In the genomic region with DNA sequence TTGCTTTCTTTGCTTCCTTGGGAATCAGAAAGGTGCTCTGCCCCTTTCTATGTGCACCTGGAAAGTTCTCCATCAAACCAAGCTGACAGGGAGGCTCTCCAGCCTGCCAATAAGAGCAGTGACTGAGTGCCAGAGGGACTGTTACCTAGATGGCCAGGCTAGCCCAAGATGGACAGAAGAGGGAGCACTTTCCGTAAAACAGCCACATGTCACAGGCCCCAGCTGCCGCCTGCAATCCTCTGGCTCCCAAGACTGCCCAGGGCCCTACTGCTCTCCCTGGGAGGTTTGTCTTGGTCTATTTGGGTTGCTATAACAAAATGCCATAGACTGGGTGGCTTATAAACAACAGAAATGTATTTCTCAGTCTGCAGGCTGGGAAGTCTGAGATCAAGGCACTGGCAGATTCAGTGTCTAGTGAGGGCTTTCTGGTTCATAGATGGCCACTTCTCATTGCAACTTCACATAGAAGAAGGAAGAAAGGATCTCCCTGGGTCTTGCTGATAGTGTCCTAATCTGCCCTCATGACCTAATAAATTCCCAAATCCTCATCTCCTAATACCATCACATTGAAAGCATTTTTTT, we compare ENCODE assay signal across 8 cellular contexts.
DNase-seq lines count a peak whose midpoint lies in the region; ATAC-seq and TF ChIP-seq lines count a peak whose summit lies in the region.

No MANE protein-coding gene starts in this region.

- ATAC-seq in right lobe of liver, result peak; percentile 80 to 88 (median 84)
- ATAC-seq in GM21515 (IDR thresholded peaks at IDR 0.05; ENCODE audit: unreplicated experiment), result no peak
- ATAC-seq in HG03108 (IDR thresholded peaks at IDR 0.05; ENCODE audit: unreplicated experiment), result no peak

- peak; percentile 39 for TF ChIP-seq CTCF in NB4 (IDR thresholded peaks at IDR 0.05; ENCODE audit: low read depth, low read length)
- TF ChIP-seq CTCF in cardiac fibroblast (IDR thresholded peaks at IDR 0.05; ENCODE audit: low read depth, low read length), result peak; percentile 61
- TF ChIP-seq CTCF in right lobe of liver (IDR thresholded peaks at IDR 0.05), result peak; percentile 22 to 55 (median 46)

- no peak overlapping the region for H3K4me3 ChIP-seq in NB4 (ENCODE audit: low read depth, low read length)
- H3K4me3 ChIP-seq in cardiac fibroblast (replicated peaks in 1 of 2; ENCODE audit: low read depth in 2 of 2, low read length in 2 of 2), result no peak overlapping the region
- no peak overlapping the region for H3K4me3 ChIP-seq in right lobe of liver

- DNase-seq in DMS53 (lab: John Stamatoyannopoulos, UW), result peak; percentile 57
- DNase-seq in NB4 (ENCODE audit: low read depth), result peak; percentile 43
- peak; percentile 49 to 61 for DNase-seq in cardiac fibroblast (ENCODE audit: low read depth in 2 of 2)
- peak in 2 of 3 donors; percentile 37 to 54 for DNase-seq in right lobe of liver
- DNase-seq in NCI-H128 (lab: John Stamatoyannopoulos, UW; ENCODE audit: unreplicated experiment), result no peak
- DNase-seq in DMS79 (lab: John Stamatoyannopoulos, UW), result no peak

- no peaks in the 10 kb centered on the region for H3K36me3 ChIP-seq in right lobe of liver

- H3K4me1 ChIP-seq in right lobe of liver, result no peaks in the 10 kb centered on the region

- 35% methylated on average over 2 of the region's 2 CpGs for WGBS in right lobe of liver (ENCODE audit: insufficient coverage, low coverage, low lambda C conversion rate, missing lambda C conversion rate)

- no peaks in the 10 kb centered on the region for H3K9me3 ChIP-seq in right lobe of liver

- no peaks in the 10 kb centered on the region for H3K27me3 ChIP-seq in right lobe of liver

- H3K27ac ChIP-seq in right lobe of liver, result no peak overlapping the region

- TF ChIP-seq POLR2A in NB4 (IDR thresholded peaks at IDR 0.05; ENCODE audit: extremely low read depth, insufficient read length) (no peak), right lobe of liver (IDR thresholded peaks at IDR 0.05) (no peak)

- intact Hi-C loops in right lobe of liver (cut with DNase I), result no loop called here

Comparison
In these comparisons a context has a peak if more than half of its experiments do, and no peak if none do; other contexts are left out.
1. DNase-seq: peak in DMS53 (single experiment), NB4 (single experiment), cardiac fibroblast (2 of 2) and right lobe of liver (2 of 3); none in NCI-H128 (single experiment) and DMS79 (single experiment).
2. ATAC-seq: peak in right lobe of liver (4 of 4); none in GM21515 (single experiment) and HG03108 (single experiment).
3. Peak in every context shown above with its lines, with median percentiles within 50 percentile points of each other: CTCF ChIP-seq.